Comparison of ENCODE assay signal across 21 cellular contexts in the genomic region with DNA sequence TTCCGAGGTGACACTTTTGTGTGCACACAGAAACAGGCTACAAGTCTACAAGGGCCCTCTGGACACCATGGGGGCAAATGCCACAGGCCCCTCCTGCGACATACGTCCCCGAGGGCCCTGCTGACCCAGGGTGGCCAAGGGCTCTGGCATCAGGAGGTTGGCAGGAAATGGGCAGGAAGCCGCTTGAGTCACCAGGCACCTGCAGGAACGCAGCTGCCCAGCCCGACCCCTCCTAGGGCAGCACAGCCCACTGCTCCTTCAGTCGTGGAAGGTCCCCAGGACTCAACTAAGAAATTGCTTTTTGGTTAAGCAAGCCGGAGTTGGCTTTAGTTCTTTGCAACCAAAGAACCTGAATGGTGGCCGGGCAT. TPM values are rescaled to one million over a fixed set of nuclear protein-coding genes. Genes with fewer than 3 reads are reported as not detected.
"Had no signal": no experiment of that assay in that cellular context is flagged by ENCODE, and none has a peak within 500 bp of the region (broad histone marks: within the 10 kb centered on the region; RNA-seq: fewer than 3 reads in every experiment).

No MANE protein-coding gene starts in this region.

- H2AFZ ChIP-seq: neural progenitor cell had no signal

- H3K4me2 ChIP-seq: neural progenitor cell, smooth muscle cell had no signal

- H3K27me3 Mint-ChIP-seq: activated CD4-positive, alpha-beta memory T cell treated with anti-CD3 and anti-CD28 coated beads, Interleukin-2, amount 10 ng/mL, durations not matched to agents 7 days and 5 days; activated CD4-positive, alpha-beta T cell treated with anti-CD3 and anti-CD28 coated beads, Interleukin-2, amount 10 ng/mL, durations not matched to agents 24 days and 14 days; activated naive CD4-positive, alpha-beta T cell treated with anti-CD3 and anti-CD28 coated beads, Interleukin-2, amount 10 ng/mL, durations not matched to agents 7 days and 5 days; activated naive CD8-positive, alpha-beta T cell treated with anti-CD3 and anti-CD28 coated beads, Interleukin-2, amount 50 U/mL, for 24 hours; brain; dendritic cell treated with granulocyte-macrophage colony-stimulating factor and Interleukin-4, amounts not matched to agents 40 ng/mL and 50 ng/mL, for 4 days; stimulated activated naive B cell treated with anti-CD40 and anti-IgM and Interleukin-4, amounts not matched to agents 10 μg/mL and 1 μg/mL and 100 μg/mL, for 72 hours had no signal

- DNase-seq: activated CD4-positive, alpha-beta memory T cell treated with anti-CD3 and anti-CD28 coated beads, Interleukin-2, amount 10 ng/mL, durations not matched to agents 7 days and 5 days; activated CD4-positive, alpha-beta T cell treated with anti-CD3 and anti-CD28 coated beads, Interleukin-2, amount 10 ng/mL, durations not matched to agents 24 days and 14 days; activated effector memory CD4-positive, alpha-beta T cell treated with Interleukin-2 at 50 U/mL for 16 hours; activated naive CD4-positive, alpha-beta T cell treated with anti-CD3 and anti-CD28 coated beads, Interleukin-2, amount 10 ng/mL, durations not matched to agents 7 days and 5 days; activated naive CD8-positive, alpha-beta T cell treated with anti-CD3 and anti-CD28 coated beads, Interleukin-2, amount 50 U/mL, for 24 hours; activated T-cell treated with anti-CD3 and anti-CD28 coated beads, Interleukin-2, amount 50 U/mL, for 72 hours; effector memory CD4-positive, alpha-beta T cell; gastrocnemius medialis; left colon; stimulated activated CD4-positive, alpha-beta T cell treated with anti-CD3 and anti-CD28 coated beads, Interleukin-15, amount 100 ng/mL, for 24 hours; stimulated activated naive B cell treated with anti-CD40 and anti-IgM and Interleukin-4, amounts not matched to agents 10 μg/mL and 1 μg/mL and 100 μg/mL, for 72 hours; testis had no signal

- H3K4me3 Mint-ChIP-seq: activated CD4-positive, alpha-beta memory T cell treated with anti-CD3 and anti-CD28 coated beads, Interleukin-2, amount 10 ng/mL, durations not matched to agents 7 days and 5 days; activated CD4-positive, alpha-beta T cell treated with anti-CD3 and anti-CD28 coated beads, Interleukin-2, amount 10 ng/mL, durations not matched to agents 24 days and 14 days; activated naive CD4-positive, alpha-beta T cell treated with anti-CD3 and anti-CD28 coated beads, Interleukin-2, amount 10 ng/mL, durations not matched to agents 7 days and 5 days; activated naive CD8-positive, alpha-beta T cell treated with anti-CD3 and anti-CD28 coated beads, Interleukin-2, amount 50 U/mL, for 24 hours; activated T-cell treated with anti-CD3 and anti-CD28 coated beads, Interleukin-2, amount 50 U/mL, for 72 hours; brain; dendritic cell treated with granulocyte-macrophage colony-stimulating factor and Interleukin-4, amounts not matched to agents 40 ng/mL and 50 ng/mL, for 4 days; neural progenitor cell; stimulated activated naive B cell treated with anti-CD40 and anti-IgM and Interleukin-4, amounts not matched to agents 10 μg/mL and 1 μg/mL and 100 μg/mL, for 72 hours had no signal

- H3K9me3 ChIP-seq: gastrocnemius medialis, lower lobe of right lung, testis, vagina had no signal

- H3K9me3 Mint-ChIP-seq: activated CD4-positive, alpha-beta memory T cell treated with anti-CD3 and anti-CD28 coated beads, Interleukin-2, amount 10 ng/mL, durations not matched to agents 7 days and 5 days; activated CD4-positive, alpha-beta T cell treated with anti-CD3 and anti-CD28 coated beads, Interleukin-2, amount 10 ng/mL, durations not matched to agents 24 days and 14 days; activated naive CD4-positive, alpha-beta T cell treated with anti-CD3 and anti-CD28 coated beads, Interleukin-2, amount 10 ng/mL, durations not matched to agents 7 days and 5 days; activated naive CD8-positive, alpha-beta T cell treated with anti-CD3 and anti-CD28 coated beads, Interleukin-2, amount 50 U/mL, for 24 hours; activated T-cell treated with anti-CD3 and anti-CD28 coated beads, Interleukin-2, amount 50 U/mL, for 72 hours; brain; dendritic cell treated with granulocyte-macrophage colony-stimulating factor and Interleukin-4, amounts not matched to agents 40 ng/mL and 50 ng/mL, for 4 days; naive thymus-derived CD8-positive, alpha-beta T cell; neural progenitor cell; stimulated activated naive B cell treated with anti-CD40 and anti-IgM and Interleukin-4, amounts not matched to agents 10 μg/mL and 1 μg/mL and 100 μg/mL, for 72 hours had no signal

- H3K36me3 Mint-ChIP-seq: neural progenitor cell had no signal

- H3K27ac Mint-ChIP-seq: activated CD4-positive, alpha-beta memory T cell treated with anti-CD3 and anti-CD28 coated beads, Interleukin-2, amount 10 ng/mL, durations not matched to agents 7 days and 5 days; activated CD4-positive, alpha-beta T cell treated with anti-CD3 and anti-CD28 coated beads, Interleukin-2, amount 10 ng/mL, durations not matched to agents 24 days and 14 days; activated naive CD4-positive, alpha-beta T cell treated with anti-CD3 and anti-CD28 coated beads, Interleukin-2, amount 10 ng/mL, durations not matched to agents 7 days and 5 days; activated naive CD8-positive, alpha-beta T cell treated with anti-CD3 and anti-CD28 coated beads, Interleukin-2, amount 50 U/mL, for 24 hours; activated T-cell treated with anti-CD3 and anti-CD28 coated beads, Interleukin-2, amount 50 U/mL, for 72 hours; brain; dendritic cell treated with granulocyte-macrophage colony-stimulating factor and Interleukin-4, amounts not matched to agents 40 ng/mL and 50 ng/mL, for 4 days; neural progenitor cell; stimulated activated naive B cell treated with anti-CD40 and anti-IgM and Interleukin-4, amounts not matched to agents 10 μg/mL and 1 μg/mL and 100 μg/mL, for 72 hours had no signal

- H3K9ac ChIP-seq: neural progenitor cell had no signal

- ATAC-seq: activated CD4-positive, CD25-positive, alpha-beta regulatory T cell treated with anti-CD3 and anti-CD28 coated beads, Interleukin-2, amount 50 U/mL, for 24 hours; activated naive CD8-positive, alpha-beta T cell treated with anti-CD3 and anti-CD28 coated beads, Interleukin-2, amount 50 U/mL, for 24 hours; activated T-cell treated with anti-CD3 and anti-CD28 coated beads, Interleukin-2, amount 50 U/mL, for 72 hours; gastrocnemius medialis; left colon; lower lobe of right lung; naive thymus-derived CD8-positive, alpha-beta T cell; sciatic nerve; stimulated activated naive B cell treated with anti-CD40 and anti-IgM and Interleukin-4, amounts not matched to agents 10 μg/mL and 1 μg/mL and 100 μg/mL, for 72 hours had no signal

- H3K27me3 ChIP-seq: gastrocnemius medialis, neural progenitor cell, testis, vagina had no signal

- H3K4me3 ChIP-seq: gastrocnemius medialis, lower lobe of right lung, neural progenitor cell, smooth muscle cell, testis, vagina had no signal

- H3K4me1 ChIP-seq: neural progenitor cell had no signal

- H3K27ac ChIP-seq: gastrocnemius medialis, lower lobe of right lung, neural progenitor cell, testis, vagina had no signal

- H3K36me3 ChIP-seq: neural progenitor cell had no signal

RNA-seq across cellular contexts. Expression of gene VASN, which starts 36.7 kb away (rescaled TPM):
- total RNA-seq: activated T-cell treated with anti-CD3 and anti-CD28 coated beads, Interleukin-2, amount 50 U/mL, for 72 hours had no signal
